7 cellular contexts compared by ENCODE assay signal in the genomic region with DNA sequence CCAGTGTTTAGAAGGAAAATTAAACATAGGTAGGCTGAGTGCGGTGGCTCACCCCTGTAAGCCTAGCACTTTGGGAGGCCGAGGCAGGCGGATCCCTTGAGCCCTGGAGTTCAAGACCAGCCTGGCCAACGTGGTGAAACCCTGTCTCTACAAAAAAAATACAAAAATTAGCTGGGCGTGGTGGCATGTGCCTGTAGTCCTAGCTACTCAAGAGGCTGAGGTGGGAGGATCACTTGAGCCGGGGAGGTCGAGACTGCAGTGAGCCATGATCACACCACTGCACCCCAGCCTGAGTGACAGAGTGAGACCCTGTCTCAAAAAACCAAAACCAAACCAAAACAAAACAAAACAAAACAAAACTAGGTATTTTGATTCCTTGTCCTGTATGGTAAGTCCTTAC. TPM values are rescaled to one million over a fixed set of nuclear protein-coding genes. Genes with fewer than 3 reads are reported as not detected.
"Had no signal": no experiment of that assay in that cellular context is flagged by ENCODE, and none has a peak within 500 bp of the region (broad histone marks: within the 10 kb centered on the region; RNA-seq: fewer than 3 reads in every experiment).

No MANE protein-coding gene starts in this region.

RNA-seq across cellular contexts. Expression of a gene that starts 20.3 kb away (rescaled TPM):
- total RNA-seq: frontal cortex, osteoblast had no signal
- polyA plus RNA-seq: fibroblast of lung, neural cell had no signal

RNA-seq across cellular contexts. Expression of a gene that starts 39.4 kb away (rescaled TPM):
- polyA plus RNA-seq: immature natural killer cell had no signal

RNA-seq across cellular contexts. Expression of a gene that starts 46.4 kb away (rescaled TPM):
- total RNA-seq: fibroblast of lung, frontal cortex, osteoblast, sigmoid colon, vagina had no signal
- polyA plus RNA-seq: fibroblast of lung, immature natural killer cell, neural cell had no signal
